8 cellular contexts compared by ENCODE assay signal in genomic region chr20:33675127-33675954, GRCh38. TPM values are rescaled to one million over a fixed set of nuclear protein-coding genes. Genes with fewer than 3 reads are reported as not detected.
DNase-seq lines count a peak whose midpoint lies in the region; ATAC-seq and TF ChIP-seq lines count a peak whose summit lies in the region.

No MANE protein-coding gene starts in this region.

- no peaks in the 10 kb centered on the region for H3K9me3 Mint-ChIP-seq in natural killer cell

- ATAC-seq in natural killer cell = no peak

- H3K27me3 Mint-ChIP-seq in natural killer cell (ENCODE audit: low read depth in 2 of 2) = no peaks in the 10 kb centered on the region

- peak overlapping the region; percentile 89 for H3K9ac ChIP-seq in Karpas-422 (ENCODE audit: low read length)

- H2AFZ ChIP-seq in Karpas-422 (ENCODE audit: low read length) = no peak overlapping the region

- TF ChIP-seq CTCF in coronary artery (IDR thresholded peaks at IDR 0.05) = no peak
- TF ChIP-seq CTCF in natural killer cell (IDR thresholded peaks at IDR 0.05) = no peak

- H3K9me2 ChIP-seq in Karpas-422 (replicated peaks; ENCODE audit: insufficient read depth, low read length) = no peaks in the 10 kb centered on the region

- intact Hi-C loops in natural killer cell (cut with micrococcal nuclease) = no loop called here

- peak overlapping the region; percentile 81 for H3K4me3 Mint-ChIP-seq in natural killer cell

- peaks cover 16% of the 10 kb centered on the region; the same call in 1 of the 2 replicates for H3K36me3 ChIP-seq in Karpas-422 (ENCODE audit: insufficient read depth, low read length)

- H3K27ac ChIP-seq in Karpas-422 (ENCODE audit: low read length) (peak overlapping the region; percentile 85), coronary artery (peak overlapping the region; percentile 95)

- H3K4me1 Mint-ChIP-seq in natural killer cell = peaks cover 6 to 30% of the 10 kb centered on the region in 2 donors

- no peaks in the 10 kb centered on the region for H3K9me3 ChIP-seq in Karpas-422 (ENCODE audit: low read length)

- H3K27ac Mint-ChIP-seq in natural killer cell = peak overlapping the region; percentile 5 to 75

- H3K4me3 ChIP-seq in Karpas-422 (ENCODE audit: low read length) (peak overlapping the region; percentile 80; the same call in 1 of the 2 replicates), coronary artery (peak overlapping the region; percentile 87)

- no peaks in the 10 kb centered on the region for H3K36me3 Mint-ChIP-seq in natural killer cell

- DNase-seq in AG08395 (ENCODE audit: low spot score) = peak; percentile 34
- DNase-seq in Karpas-422 = no peak
- DNase-seq in coronary artery (ENCODE audit: low spot score) = no peak
- DNase-seq in natural killer cell = no peak
- DNase-seq in NCI-H1092 treated with DMSO at 0.1 percent for 48 hours (lab: John Stamatoyannopoulos, UW) = no peak
- DNase-seq in T1000 (lab: John Stamatoyannopoulos, UW) = no peak
- DNase-seq in GM19240 (ENCODE audit: insufficient read length, low spot score) = no peak
- no peak for DNase-seq in NCI-H82 (lab: John Stamatoyannopoulos, UW)

- H3K4me2 ChIP-seq in Karpas-422 (ENCODE audit: low read depth, low read length, poor library complexity, severe bottlenecking) = peak overlapping the region; percentile 88

- H3K27me3 ChIP-seq in Karpas-422 (ENCODE audit: low read length) = no peaks in the 10 kb centered on the region

- H3K79me2 ChIP-seq in Karpas-422 (ENCODE audit: low read length) = peaks cover 34% of the 10 kb centered on the region

- H3K4me1 ChIP-seq in Karpas-422 (ENCODE audit: low read length) = peaks cover 64% of the 10 kb centered on the region

- H4K20me1 ChIP-seq in Karpas-422 (ENCODE audit: insufficient read depth, low read depth, low read length) = no peaks in the 10 kb centered on the region

RNA-seq across cellular contexts. Expression of gene NECAB3, which starts 1.1 kb away (rescaled TPM):
- total RNA-seq in Karpas-422 (2014; rRNA removed; shearing (Covaris generic); ENCODE audit: low replicate concordance) = 38.2 and 89.2 TPM in 2 replicates
- total RNA-seq in natural killer cell = 10 to 100 TPM in 2 of 3 donors, 1 to 10 TPM in 1; 9.7 to 18.1 (median 13.4) TPM

RNA-seq across cellular contexts. Expression of gene ACTL10, which starts 8.6 kb away (rescaled TPM):
- total RNA-seq in Karpas-422 (2014; rRNA removed; shearing (Covaris generic); ENCODE audit: low replicate concordance) = 2.5 and 9.2 TPM in 2 replicates
- 1 to 10 TPM in 2 of 3 donors, under 1 TPM in 1; 0.80 to 2.2 (median 1.1) TPM for total RNA-seq in natural killer cell

RNA-seq across cellular contexts. Expression of gene E2F1, which starts 10.8 kb away (rescaled TPM):
- total RNA-seq in Karpas-422 (2014; rRNA removed; shearing (Covaris generic); ENCODE audit: low replicate concordance) = 19.2 and 37.2 TPM in 2 replicates
- total RNA-seq in natural killer cell = 1 to 10 TPM; 4.6 to 5.6 (median 4.7) TPM

RNA-seq across cellular contexts. Expression of gene C20orf144, which starts 13.2 kb away (rescaled TPM):
- 0.45 and 0.69 TPM in 2 replicates for total RNA-seq in Karpas-422 (2014; rRNA removed; shearing (Covaris generic); ENCODE audit: low replicate concordance)
- total RNA-seq in natural killer cell = under 1 TPM; 0.25 to 0.41 (median 0.33) TPM

RNA-seq across cellular contexts. Expression of gene PXMP4, which starts 44.8 kb away (rescaled TPM):
- 3.8 and 4.7 TPM in 2 replicates for total RNA-seq in Karpas-422 (2014; rRNA removed; shearing (Covaris generic); ENCODE audit: low replicate concordance)
- 1 to 10 TPM; 4.7 to 6.6 (median 6.2) TPM for total RNA-seq in natural killer cell
